ENCODE assay signal across 8 cellular contexts in the genomic region with DNA sequence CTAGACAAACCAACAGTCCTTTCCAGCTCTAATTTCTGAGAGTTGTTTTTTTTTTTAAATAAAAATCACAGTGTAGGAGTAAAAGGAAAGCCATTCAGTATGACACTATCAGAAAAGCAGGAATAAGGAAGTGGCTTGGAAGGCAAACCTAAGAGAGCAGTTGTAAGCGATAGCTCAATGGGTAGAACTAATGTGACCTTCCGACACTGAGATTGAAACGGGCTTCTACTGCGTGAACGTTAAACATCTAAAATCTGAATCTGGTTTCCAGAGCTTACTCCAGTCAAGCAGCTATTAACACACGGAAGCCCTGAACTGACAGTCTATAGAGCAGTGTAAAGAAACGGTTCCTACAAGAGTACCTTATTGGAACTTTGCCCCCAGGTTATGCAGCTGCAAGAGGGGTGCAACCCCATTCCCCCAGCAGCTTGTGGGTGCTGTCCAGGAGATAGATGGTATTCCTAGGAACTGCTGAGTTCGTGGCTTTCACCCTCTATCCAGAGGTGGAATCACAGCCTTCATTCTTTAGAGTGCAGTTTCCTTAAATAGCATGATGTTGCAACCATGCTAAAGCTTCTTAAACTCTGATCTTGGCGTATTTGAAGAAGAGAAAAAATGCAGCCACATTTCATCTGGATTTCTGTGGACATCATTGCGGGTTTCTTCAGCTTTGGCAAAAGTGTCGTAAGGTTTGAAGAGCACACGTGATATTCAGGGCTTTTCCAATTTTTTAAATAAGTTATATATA. TPM values are rescaled to one million over a fixed set of nuclear protein-coding genes. Genes with fewer than 3 reads are reported as not detected.
DNase-seq lines count a peak whose midpoint lies in the region; ATAC-seq, FAIRE-seq and TF ChIP-seq lines count a peak whose summit lies in the region.

No MANE protein-coding gene starts in this region.

- H3K36me3 ChIP-seq in kidney (ENCODE audit: control insufficient read depth in 1 of 2, insufficient read depth in 2 of 2, low read length in 2 of 2) (peaks cover 0 to under 1% of the 10 kb centered on the region in 2 donors), stomach smooth muscle (ENCODE audit: control insufficient read depth in 2 of 2, insufficient read depth in 2 of 2, low read length in 2 of 2) (no peaks in the 10 kb centered on the region)

- H3K4me1 ChIP-seq in kidney (ENCODE audit: control insufficient read depth in 1 of 2, insufficient read depth in 1 of 2, low read depth in 1 of 2, low read length in 2 of 2): peaks cover 30 to 48% of the 10 kb centered on the region in 2 donors
- peaks cover 31% of the 10 kb centered on the region for H3K4me1 ChIP-seq in stomach smooth muscle (ENCODE audit: control insufficient read depth, insufficient read depth, low read length)

- intact Hi-C loops in kidney (cut with DNase I): loop anchor here (10.0 kb wide), 3 partner anchors 111 to 371 kb away; no protein-coding TSS in a partner anchor

- peaks cover under 1% of the 10 kb centered on the region for H3K36me3 Mint-ChIP-seq in activated naive CD8-positive, alpha-beta T cell

- no peaks in the 10 kb centered on the region for H3K27me3 Mint-ChIP-seq in activated naive CD8-positive, alpha-beta T cell

- TF ChIP-seq CTCF in kidney (IDR thresholded peaks at IDR 0.05; ENCODE audit: borderline replicate concordance, extremely low read depth, insufficient read depth): no peak

- peak overlapping the region; percentile 20 to 91 for H3K9ac ChIP-seq in kidney (ENCODE audit: low read length in 2 of 2)
- H3K9ac ChIP-seq in stomach smooth muscle (ENCODE audit: low read length in 2 of 2): peak overlapping the region; percentile 95 to 99

- DNase-seq in NCI-H1436 (lab: John Stamatoyannopoulos, UW): peak; percentile 24
- DNase-seq in NCI-H1436 treated with DMSO at 0.1 percent for 48 hours (lab: John Stamatoyannopoulos, UW): no peak
- DNase-seq in NCI-H2081 treated with DMSO at 0.1 percent for 48 hours (lab: John Stamatoyannopoulos, UW): peak; percentile 48
- no peak for DNase-seq in kidney

- H3K9me3 ChIP-seq in kidney (ENCODE audit: control insufficient read depth in 1 of 2, low read length in 2 of 2): no peaks in the 10 kb centered on the region
- H3K9me3 ChIP-seq in stomach smooth muscle (ENCODE audit: control insufficient read depth in 2 of 2, low read length in 2 of 2): no peaks in the 10 kb centered on the region

- H3K4me3 ChIP-seq in kidney (ENCODE audit: low read length in 2 of 2): peak overlapping the region; percentile 39 to 56
- peak overlapping the region; percentile 52 to 84 for H3K4me3 ChIP-seq in stomach smooth muscle (ENCODE audit: low read length in 2 of 2)

- no peaks in the 10 kb centered on the region for H3K9me3 Mint-ChIP-seq in activated naive CD8-positive, alpha-beta T cell (ENCODE audit: low read depth)

- peak overlapping the region; percentile 86 for H3K4me3 Mint-ChIP-seq in activated naive CD8-positive, alpha-beta T cell

- H3K27ac Mint-ChIP-seq in activated naive CD8-positive, alpha-beta T cell: peak overlapping the region; percentile 100

- no peak for FAIRE-seq in kidney (lab: Jason Lieb, UNC)

- peaks cover 47% of the 10 kb centered on the region for H3K4me1 Mint-ChIP-seq in activated naive CD8-positive, alpha-beta T cell (ENCODE audit: low read depth)

- H3K27ac ChIP-seq in kidney (ENCODE audit: low read depth in 2 of 2, low read length in 2 of 2) (peak overlapping the region; percentile 100), stomach smooth muscle (ENCODE audit: low read length) (peak overlapping the region; percentile 99)

- ATAC-seq in HG02981 (IDR thresholded peaks at IDR 0.05; ENCODE audit: unreplicated experiment): no peak
- no peak for ATAC-seq in HG03135 (IDR thresholded peaks at IDR 0.05; ENCODE audit: unreplicated experiment)

- no peaks in the 10 kb centered on the region for H3K27me3 ChIP-seq in stomach smooth muscle (ENCODE audit: control insufficient read depth in 1 of 2, insufficient read depth in 2 of 2, low read length in 2 of 2)

RNA-seq across cellular contexts. Expression of gene IRF2BP2, which starts 3.3 kb away (rescaled TPM):
- 130 TPM for total RNA-seq in kidney
- polyA plus RNA-seq in kidney (ENCODE audit: insufficient read depth, low read depth, low replicate concordance): 53.8 TPM

Comparison
In these comparisons a context has a peak if more than half of its experiments do, and no peak if none do; other contexts are left out.
1. DNase-seq: peak in NCI-H1436 (single experiment) and NCI-H2081 treated with DMSO at 0.1 percent for 48 hours (single experiment); none in NCI-H1436 treated with DMSO at 0.1 percent for 48 hours (single experiment) and kidney (single experiment).